Comparison of ENCODE assay signal across 15 cellular contexts in genomic region chr5:32290922-32291321, GRCh38. TPM values are rescaled to one million over a fixed set of nuclear protein-coding genes. Genes with fewer than 3 reads are reported as not detected.
A peak's percentile ranks its signal among the peaks of the same experiment; 100 is the strongest.
DNase-seq lines count a peak whose midpoint lies in the region; ATAC-seq and TF ChIP-seq lines count a peak whose summit lies in the region.
"Had no signal": no experiment of that assay in that cellular context is flagged by ENCODE, and none has a peak within 500 bp of the region (broad histone marks: within the 10 kb centered on the region; RNA-seq: fewer than 3 reads in every experiment).

No MANE protein-coding gene starts in this region.

- peaks cover 0 to 20% (median 0%) of the 10 kb centered on the region in 3 donors for H3K36me3 ChIP-seq in Peyer's patch

- no peak for DNase-seq in stimulated activated naive CD8-positive, alpha-beta T cell treated with anti-CD3 and anti-CD28 coated beads, Interleukin-15, amount 100 ng/mL, for 72 hours
- DNase-seq in Peyer's patch, result peak in 2 of 3 donors; percentile 54 to 70
- no peak for DNase-seq in putamen (ENCODE audit: low spot score)
- DNase-seq in NCI-H526 treated with DMSO at 0.1 percent for 48 hours (lab: John Stamatoyannopoulos, UW), result no peak
- DNase-seq in NCI-H187 treated with DMSO at 0.1 percent for 48 hours (lab: John Stamatoyannopoulos, UW), result no peak
- no peak for DNase-seq in NCI-H526 (lab: John Stamatoyannopoulos, UW)
- DNase-seq: ACHN; activated CD4-positive, alpha-beta T cell treated with anti-CD3 and anti-CD28 coated beads, Interleukin-2, amount 50 U/mL, for 4 hours; foreskin keratinocyte; NCI-H1105; NCI-H446 treated with DMSO at 0.1 percent for 48 hours; psoas muscle had no signal

- no peaks in the 10 kb centered on the region for H3K9me3 ChIP-seq in Peyer's patch
- H3K9me3 ChIP-seq: psoas muscle had no signal

- peak overlapping the region in 1 of 4 donors; percentile 34 for H3K27ac ChIP-seq in Peyer's patch
- H3K27ac ChIP-seq: foreskin keratinocyte, psoas muscle had no signal

- no peaks in the 10 kb centered on the region for H3K9me3 Mint-ChIP-seq in stimulated activated naive CD8-positive, alpha-beta T cell treated with anti-CD3 and anti-CD28 coated beads, Interleukin-15, Interleukin-2, amounts not matched to agents 100 ng/mL and 50 ng/mL, for 24 hours
- H3K9me3 Mint-ChIP-seq in stimulated activated naive CD8-positive, alpha-beta T cell treated with anti-CD3 and anti-CD28 coated beads, Interleukin-15, amount 100 ng/mL, for 72 hours, result no peaks in the 10 kb centered on the region
- H3K9me3 Mint-ChIP-seq: activated T-helper 2 cell treated with anti-CD3 and anti-CD28 coated beads, Interferon-gamma antibody, Interleukin-2, Interleukin-4, amounts not matched to agents 10 μg/mL and 5 μg/mL and 100 μg/mL, durations not matched to agents 14 hours and 24 hours and 36 hours had no signal

- H3K27ac Mint-ChIP-seq in stimulated activated naive CD8-positive, alpha-beta T cell treated with anti-CD3 and anti-CD28 coated beads, Interleukin-15, Interleukin-2, amounts not matched to agents 100 ng/mL and 50 ng/mL, for 24 hours, result peak overlapping the region; percentile 10
- H3K27ac Mint-ChIP-seq in stimulated activated naive CD8-positive, alpha-beta T cell treated with anti-CD3 and anti-CD28 coated beads, Interleukin-15, amount 100 ng/mL, for 72 hours, result no peak overlapping the region
- H3K27ac Mint-ChIP-seq: activated T-helper 2 cell treated with anti-CD3 and anti-CD28 coated beads, Interferon-gamma antibody, Interleukin-2, Interleukin-4, amounts not matched to agents 10 μg/mL and 5 μg/mL and 100 μg/mL, durations not matched to agents 14 hours and 24 hours and 36 hours had no signal

- H3K4me1 Mint-ChIP-seq in stimulated activated naive CD8-positive, alpha-beta T cell treated with anti-CD3 and anti-CD28 coated beads, Interleukin-15, Interleukin-2, amounts not matched to agents 100 ng/mL and 50 ng/mL, for 24 hours (ENCODE audit: low read depth), result peaks cover 28% of the 10 kb centered on the region
- H3K4me1 Mint-ChIP-seq in stimulated activated naive CD8-positive, alpha-beta T cell treated with anti-CD3 and anti-CD28 coated beads, Interleukin-15, amount 100 ng/mL, for 72 hours, result peaks cover 27% of the 10 kb centered on the region

- H3K27me3 Mint-ChIP-seq in stimulated activated naive CD8-positive, alpha-beta T cell treated with anti-CD3 and anti-CD28 coated beads, Interleukin-15, Interleukin-2, amounts not matched to agents 100 ng/mL and 50 ng/mL, for 24 hours, result no peaks in the 10 kb centered on the region
- no peaks in the 10 kb centered on the region for H3K27me3 Mint-ChIP-seq in stimulated activated naive CD8-positive, alpha-beta T cell treated with anti-CD3 and anti-CD28 coated beads, Interleukin-15, amount 100 ng/mL, for 72 hours

- no peak overlapping the region for H3K4me3 Mint-ChIP-seq in stimulated activated naive CD8-positive, alpha-beta T cell treated with anti-CD3 and anti-CD28 coated beads, Interleukin-15, Interleukin-2, amounts not matched to agents 100 ng/mL and 50 ng/mL, for 24 hours
- no peak overlapping the region for H3K4me3 Mint-ChIP-seq in stimulated activated naive CD8-positive, alpha-beta T cell treated with anti-CD3 and anti-CD28 coated beads, Interleukin-15, amount 100 ng/mL, for 72 hours

- no peak for TF ChIP-seq CTCF in Peyer's patch (IDR thresholded peaks at IDR 0.05)

- TF ChIP-seq POLR2A in Peyer's patch (IDR thresholded peaks at IDR 0.05), result no peak

- H3K4me1 ChIP-seq in Peyer's patch, result no peaks in the 10 kb centered on the region
- H3K4me1 ChIP-seq: foreskin keratinocyte had no signal

- H3K36me3 Mint-ChIP-seq in stimulated activated naive CD8-positive, alpha-beta T cell treated with anti-CD3 and anti-CD28 coated beads, Interleukin-15, Interleukin-2, amounts not matched to agents 100 ng/mL and 50 ng/mL, for 24 hours (ENCODE audit: low read depth), result peaks cover 30% of the 10 kb centered on the region

- no peak for ATAC-seq in stimulated activated naive CD8-positive, alpha-beta T cell treated with anti-CD3 and anti-CD28 coated beads, Interleukin-15, amount 100 ng/mL, for 72 hours
- peak; percentile 83 for ATAC-seq in HG02759 (IDR thresholded peaks at IDR 0.05; ENCODE audit: unreplicated experiment)
- ATAC-seq: foreskin keratinocyte, psoas muscle had no signal

- no peaks in the 10 kb centered on the region for H3K27me3 ChIP-seq in Peyer's patch
- H3K27me3 ChIP-seq: foreskin keratinocyte had no signal

- H3K4me3 ChIP-seq in Peyer's patch, result no peak overlapping the region
- H3K4me3 ChIP-seq: psoas muscle had no signal

RNA-seq across cellular contexts. Expression of gene MTMR12, which starts 21.8 kb away (rescaled TPM):
- total RNA-seq in Peyer's patch, result 10 to 100 TPM; 16.0 to 43.7 (median 24.0) TPM

Comparison
In these comparisons a context has a peak if more than half of its experiments do, and no peak if none do; other contexts are left out.
1. DNase-seq: peak in Peyer's patch (2 of 3); none in stimulated activated naive CD8-positive, alpha-beta T cell treated with anti-CD3 and anti-CD28 coated beads, Interleukin-15, amount 100 ng/mL, for 72 hours (0 of 2), putamen (single experiment), NCI-H526 treated with DMSO at 0.1 percent for 48 hours (single experiment), NCI-H187 treated with DMSO at 0.1 percent for 48 hours (single experiment) and NCI-H526 (0 of 2).